Comparison of ENCODE assay signal across 8 cellular contexts in genomic region chr5:77650686-77651085, GRCh38. TPM values are rescaled to one million over a fixed set of nuclear protein-coding genes. Genes with fewer than 3 reads are reported as not detected.
"Had no signal": no experiment of that assay in that cellular context is flagged by ENCODE, and none has a peak within 500 bp of the region (broad histone marks: within the 10 kb centered on the region; RNA-seq: fewer than 3 reads in every experiment).

No MANE protein-coding gene starts in this region.

- H3K4me3 ChIP-seq: K562 had no signal

- H3K36me3 Mint-ChIP-seq: IgD-negative memory B cell had no signal

- DNase-seq: IMR-90, KBM-7 had no signal

- H3K27ac ChIP-seq: HL-60 had no signal

- H3K4me3 Mint-ChIP-seq: IgD-negative memory B cell had no signal

- H3K4me1 Mint-ChIP-seq: IgD-negative memory B cell had no signal

- H3K27ac Mint-ChIP-seq: IgD-negative memory B cell had no signal

- ATAC-seq: HepG2, K562 had no signal

RNA-seq across cellular contexts. Expression of gene OTP, which starts 12.2 kb away (rescaled TPM):
- total RNA-seq: HepG2, HT-29, HT1080, IMR-90 had no signal
- polyA plus RNA-seq: HepG2, IgD-negative memory B cell, IMR-90 had no signal
